Comparison of ENCODE assay signal across 28 cellular contexts in the genomic region with DNA sequence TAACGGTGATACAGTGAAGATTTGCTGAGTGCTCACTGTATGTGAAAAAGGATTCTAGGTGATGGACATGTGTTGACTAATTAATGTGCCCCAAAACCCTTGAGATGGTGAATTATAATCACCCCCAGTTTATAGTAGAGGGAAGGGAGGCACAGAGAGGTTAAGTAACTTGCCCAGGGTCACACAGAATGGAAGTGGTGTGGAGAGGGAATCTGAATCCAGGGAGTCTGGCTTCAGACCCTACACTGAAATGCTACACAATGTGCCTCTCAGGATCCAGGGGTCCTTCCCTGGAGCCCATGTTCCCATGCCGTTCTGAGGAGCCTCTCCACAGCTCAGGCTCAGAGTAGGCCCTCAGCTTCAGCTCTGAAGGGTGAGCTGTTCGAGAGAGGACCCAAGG.
"Had no signal": no experiment of that assay in that cellular context is flagged by ENCODE, and none has a peak within 500 bp of the region (broad histone marks: within the 10 kb centered on the region; RNA-seq: fewer than 3 reads in every experiment).

No MANE protein-coding gene starts in this region.

- H3K4me3 Mint-ChIP-seq: activated CD4-positive, alpha-beta T cell treated with anti-CD3 and anti-CD28 coated beads, Interleukin-2, amount 10 ng/mL, durations not matched to agents 24 days and 14 days; activated CD8-positive, alpha-beta T cell treated with anti-CD3 and anti-CD28 coated beads for 36 hours; activated naive CD4-positive, alpha-beta T cell treated with anti-CD3 and anti-CD28 coated beads, Interleukin-2, amount 10 ng/mL, durations not matched to agents 7 days and 5 days; activated naive CD8-positive, alpha-beta T cell; activated naive CD8-positive, alpha-beta T cell treated with anti-CD3 and anti-CD28 coated beads, Interleukin-2, amount 50 U/mL, for 24 hours; activated T-helper 1 cell treated with anti-CD3 and anti-CD28 coated beads, Interleukin-12 subunit alpha, Interleukin-12 subunit beta, Interleukin-2, Interleukin-4 antibody, amounts not matched to agents 30 ng/mL and 10 ng/mL and 1 ng/mL, durations not matched to agents 14 hours and 24 hours and 36 hours; central memory CD8-positive, alpha-beta T cell; T-helper 1 cell treated with Interleukin-12 subunit alpha and Interleukin-12 subunit beta and Interleukin-4 antibody, amounts not matched to agents 30 μg/mL and 1 μg/mL, for 36 hours; T-helper 2 cell treated with Interferon-gamma antibody and Interleukin-4, amounts not matched to agents 5 μg/mL and 100 μg/mL, for 36 hours had no signal

- ATAC-seq: activated CD8-positive, alpha-beta T cell treated with anti-CD3 and anti-CD28 coated beads for 36 hours; activated naive CD8-positive, alpha-beta T cell treated with anti-CD3 and anti-CD28 coated beads, Interleukin-2, amount 50 U/mL, for 24 hours; Panc1 had no signal

- H3K9me3 Mint-ChIP-seq: activated CD4-positive, alpha-beta T cell treated with anti-CD3 and anti-CD28 coated beads, Interleukin-2, amount 10 ng/mL, durations not matched to agents 24 days and 14 days; activated CD8-positive, alpha-beta T cell treated with anti-CD3 and anti-CD28 coated beads for 36 hours; activated naive CD4-positive, alpha-beta T cell treated with anti-CD3 and anti-CD28 coated beads, Interleukin-2, amount 10 ng/mL, durations not matched to agents 7 days and 5 days; activated naive CD8-positive, alpha-beta T cell treated with anti-CD3 and anti-CD28 coated beads, Interleukin-2, amount 50 U/mL, for 24 hours; activated T-helper 1 cell treated with anti-CD3 and anti-CD28 coated beads, Interleukin-12 subunit alpha, Interleukin-12 subunit beta, Interleukin-2, Interleukin-4 antibody, amounts not matched to agents 30 ng/mL and 10 ng/mL and 1 ng/mL, durations not matched to agents 14 hours and 24 hours and 36 hours; central memory CD8-positive, alpha-beta T cell; T-helper 1 cell treated with Interleukin-12 subunit alpha and Interleukin-12 subunit beta and Interleukin-4 antibody, amounts not matched to agents 30 μg/mL and 1 μg/mL, for 36 hours; T-helper 2 cell treated with Interferon-gamma antibody and Interleukin-4, amounts not matched to agents 5 μg/mL and 100 μg/mL, for 36 hours had no signal

- H3K4me3 ChIP-seq: cardiac muscle cell, colonic mucosa, MG63, SJCRH30, SK-N-MC had no signal

- H3K4me1 Mint-ChIP-seq: activated CD4-positive, alpha-beta T cell treated with anti-CD3 and anti-CD28 coated beads, Interleukin-2, amount 10 ng/mL, durations not matched to agents 24 days and 14 days; activated naive CD8-positive, alpha-beta T cell treated with anti-CD3 and anti-CD28 coated beads, Interleukin-2, amount 50 U/mL, for 24 hours had no signal

- H3K36me3 Mint-ChIP-seq: activated naive CD8-positive, alpha-beta T cell had no signal

- H3K27me3 Mint-ChIP-seq: activated CD4-positive, alpha-beta T cell treated with anti-CD3 and anti-CD28 coated beads, Interleukin-2, amount 10 ng/mL, durations not matched to agents 24 days and 14 days; activated CD8-positive, alpha-beta T cell treated with anti-CD3 and anti-CD28 coated beads for 36 hours; activated naive CD4-positive, alpha-beta T cell treated with anti-CD3 and anti-CD28 coated beads, Interleukin-2, amount 10 ng/mL, durations not matched to agents 7 days and 5 days; activated naive CD8-positive, alpha-beta T cell; activated naive CD8-positive, alpha-beta T cell treated with anti-CD3 and anti-CD28 coated beads, Interleukin-2, amount 50 U/mL, for 24 hours; central memory CD8-positive, alpha-beta T cell had no signal

- H3K36me3 ChIP-seq: cardiac muscle cell, colonic mucosa, MG63, SJCRH30 had no signal

- H3K9me3 ChIP-seq: colonic mucosa, MG63, SJCRH30 had no signal

- FAIRE-seq: TTC549 had no signal

- H3K4me1 ChIP-seq: colonic mucosa had no signal

- H3K27ac Mint-ChIP-seq: activated CD4-positive, alpha-beta T cell treated with anti-CD3 and anti-CD28 coated beads, Interleukin-2, amount 10 ng/mL, durations not matched to agents 24 days and 14 days; activated CD8-positive, alpha-beta T cell treated with anti-CD3 and anti-CD28 coated beads for 36 hours; activated naive CD4-positive, alpha-beta T cell treated with anti-CD3 and anti-CD28 coated beads, Interleukin-2, amount 10 ng/mL, durations not matched to agents 7 days and 5 days; activated naive CD8-positive, alpha-beta T cell; activated T-helper 1 cell treated with anti-CD3 and anti-CD28 coated beads, Interleukin-12 subunit alpha, Interleukin-12 subunit beta, Interleukin-2, Interleukin-4 antibody, amounts not matched to agents 30 ng/mL and 10 ng/mL and 1 ng/mL, durations not matched to agents 14 hours and 24 hours and 36 hours; T-helper 1 cell treated with Interleukin-12 subunit alpha and Interleukin-12 subunit beta and Interleukin-4 antibody, amounts not matched to agents 30 μg/mL and 1 μg/mL, for 36 hours; T-helper 2 cell treated with Interferon-gamma antibody and Interleukin-4, amounts not matched to agents 5 μg/mL and 100 μg/mL, for 36 hours had no signal

- H3K27ac ChIP-seq: cardiac muscle cell, colonic mucosa, SJCRH30, SK-N-MC had no signal

- DNase-seq: activated CD4-positive, alpha-beta T cell treated with anti-CD3 and anti-CD28 coated beads, Interleukin-2, amount 10 ng/mL, durations not matched to agents 24 days and 14 days; activated CD4-positive, alpha-beta T cell treated with anti-CD3 and anti-CD28 coated beads, Interleukin-2, amount 50 U/mL, for 4 hours; activated CD8-positive, alpha-beta T cell treated with anti-CD3 and anti-CD28 coated beads for 36 hours; activated effector memory CD4-positive, alpha-beta T cell treated with Interleukin-2 at 50 U/mL for 16 hours; activated naive CD4-positive, alpha-beta T cell treated with anti-CD3 and anti-CD28 coated beads, Interleukin-2, amount 10 ng/mL, durations not matched to agents 7 days and 5 days; activated naive CD8-positive, alpha-beta T cell treated with anti-CD3 and anti-CD28 coated beads, Interleukin-2, amount 50 U/mL, for 24 hours; activated T-cell treated with anti-CD3 and anti-CD28 coated beads, Interleukin-2, amount 50 U/mL, for 1 hour; anterior cingulate cortex; colonic mucosa; MG63; NCI-H1048; NCI-H1105 treated with DMSO at 0.1 percent for 48 hours; NCI-H1436; NCI-H1694; NCI-H2029; NCI-H345; NCI-H524 treated with DMSO at 0.1 percent for 48 hours; SHP77 had no signal

- H3K27me3 ChIP-seq: cardiac muscle cell, colonic mucosa, MG63, SJCRH30 had no signal
